In genomic region chr6:6614096-6614964, GRCh38 we compare ENCODE assay signal across 12 cellular contexts. TPM values are rescaled to one million over a fixed set of nuclear protein-coding genes. Genes with fewer than 3 reads are reported as not detected.
DNase-seq lines count a peak whose midpoint lies in the region; ATAC-seq and TF ChIP-seq lines count a peak whose summit lies in the region.
"Had no signal": no experiment of that assay in that cellular context is flagged by ENCODE, and none has a peak within 500 bp of the region (broad histone marks: within the 10 kb centered on the region; RNA-seq: fewer than 3 reads in every experiment).

No MANE protein-coding gene starts in this region.

- H3K79me2 ChIP-seq in neural progenitor cell (ENCODE audit: low read depth), result no peaks in the 10 kb centered on the region

- peaks cover 60 to 74% (median 66%) of the 10 kb centered on the region in 3 donors for H3K4me1 Mint-ChIP-seq in CD8-positive, alpha-beta memory T cell
- peaks cover 51% of the 10 kb centered on the region for H3K4me1 Mint-ChIP-seq in activated CD8-positive, alpha-beta T cell treated with anti-CD3 and anti-CD28 coated beads for 36 hours (ENCODE audit: low read depth)
- H3K4me1 Mint-ChIP-seq in neural progenitor cell, result peaks cover 4% of the 10 kb centered on the region

- H3K27ac ChIP-seq in CD8-positive, alpha-beta memory T cell (ENCODE audit: low read depth, low read length), result peak overlapping the region; percentile 29
- H3K27ac ChIP-seq in dorsolateral prefrontal cortex, result peak overlapping the region in 47 of 59 donors; percentile 2 to 89 (median 57)
- H3K27ac ChIP-seq in neural progenitor cell, result no peak overlapping the region
- H3K27ac ChIP-seq: PC-9 had no signal

- H3K9me3 Mint-ChIP-seq in CD8-positive, alpha-beta memory T cell, result peaks cover 0 to 5% (median 0%) of the 10 kb centered on the region in 5 donors
- no peaks in the 10 kb centered on the region for H3K9me3 Mint-ChIP-seq in activated CD8-positive, alpha-beta T cell treated with anti-CD3 and anti-CD28 coated beads for 36 hours
- H3K9me3 Mint-ChIP-seq in neural progenitor cell, result no peaks in the 10 kb centered on the region

- CTCF ChIA-PET in CD8-positive, alpha-beta memory T cell (lab: Charles Lee), result interaction anchor here (0.7 to 1.8 kb wide), 6 partner anchors 11 to 68 kb away, joined by 3 to 5 read pairs (median 3); no protein-coding TSS in a partner anchor
- CTCF ChIA-PET in activated CD8-positive, alpha-beta T cell treated with anti-CD3 and anti-CD28 coated beads for 36 hours (lab: Charles Lee), result interaction anchor here (0.7 kb wide), 1 partner anchor 28 kb away, joined by 3 read pairs; no protein-coding TSS in a partner anchor

- peak overlapping the region; percentile 64 for H3K4me3 ChIP-seq in CD8-positive, alpha-beta memory T cell (ENCODE audit: low read length)
- no peak overlapping the region for H3K4me3 ChIP-seq in dorsolateral prefrontal cortex
- no peak overlapping the region for H3K4me3 ChIP-seq in neural progenitor cell
- H3K4me3 ChIP-seq: PC-9 had no signal

- POLR2A ChIA-PET in CD8-positive, alpha-beta memory T cell (lab: Charles Lee), result interaction anchor here (0.6 to 1.1 kb wide), 4 partner anchors 10 to 57 kb away, joined by 3 to 12 read pairs (median 4); no protein-coding TSS in a partner anchor
- POLR2A ChIA-PET in activated CD8-positive, alpha-beta T cell treated with anti-CD3 and anti-CD28 coated beads for 36 hours (lab: Charles Lee), result interaction anchor here (0.6 kb wide), 1 partner anchor 61 kb away, joined by 4 read pairs; no protein-coding TSS in a partner anchor

- H3K36me3 Mint-ChIP-seq in CD8-positive, alpha-beta memory T cell, result no peaks in the 10 kb centered on the region
- H3K36me3 Mint-ChIP-seq in activated CD8-positive, alpha-beta T cell treated with anti-CD3 and anti-CD28 coated beads for 36 hours (ENCODE audit: low read depth), result peaks cover 4% of the 10 kb centered on the region
- H3K36me3 Mint-ChIP-seq in neural progenitor cell, result no peaks in the 10 kb centered on the region

- H3K4me3 Mint-ChIP-seq in CD8-positive, alpha-beta memory T cell, result peak overlapping the region; percentile 61 to 88 (median 83)
- H3K4me3 Mint-ChIP-seq in activated CD8-positive, alpha-beta T cell treated with anti-CD3 and anti-CD28 coated beads for 36 hours, result peak overlapping the region; percentile 62
- H3K4me3 Mint-ChIP-seq in neural progenitor cell, result no peak overlapping the region

- TF ChIP-seq CTCF in activated CD8-positive, alpha-beta T cell treated with anti-CD3 and anti-CD28 coated beads for 36 hours (IDR thresholded peaks at IDR 0.05), result no peak
- no peak for TF ChIP-seq CTCF in dorsolateral prefrontal cortex (IDR thresholded peaks at IDR 0.05 in 54 of 56, conservative IDR thresholded peaks at IDR 0.05 in 2 of 56; ENCODE audit: low read depth in 1 of 56, partially characterized antibody in 56 of 56)
- TF ChIP-seq CTCF in neural progenitor cell (IDR thresholded peaks at IDR 0.05), result no peak

- H3K4me1 ChIP-seq in CD8-positive, alpha-beta memory T cell (ENCODE audit: insufficient read depth, low read length), result peaks cover 74% of the 10 kb centered on the region
- no peaks in the 10 kb centered on the region for H3K4me1 ChIP-seq in neural progenitor cell

- no peaks in the 10 kb centered on the region for H3K9me3 ChIP-seq in CD8-positive, alpha-beta memory T cell (ENCODE audit: low read length)
- no peaks in the 10 kb centered on the region for H3K9me3 ChIP-seq in neural progenitor cell (ENCODE audit: low read depth)

- DNase-seq in CD8-positive, alpha-beta memory T cell, result peak in 4 of 5 donors; percentile 18 to 78 (median 72)
- DNase-seq in activated CD8-positive, alpha-beta T cell treated with anti-CD3 and anti-CD28 coated beads for 36 hours, result peak; percentile 29
- peak; percentile 28 to 90 (median 76) for DNase-seq in dorsolateral prefrontal cortex
- peak; percentile 16 for DNase-seq in renal cortical epithelial cell (ENCODE audit: low read depth)
- no peak for DNase-seq in NCI-H2196 (lab: John Stamatoyannopoulos, UW; ENCODE audit: unreplicated experiment)
- DNase-seq in neural progenitor cell (ENCODE audit: low spot score), result no peak
- DNase-seq in NCI-H524 (lab: John Stamatoyannopoulos, UW), result no peak
- DNase-seq: NCI-H1694, PC-9 had no signal

- peak overlapping the region; percentile 80 to 97 (median 93) for H3K27ac Mint-ChIP-seq in CD8-positive, alpha-beta memory T cell
- H3K27ac Mint-ChIP-seq in activated CD8-positive, alpha-beta T cell treated with anti-CD3 and anti-CD28 coated beads for 36 hours, result peak overlapping the region; percentile 76
- H3K27ac Mint-ChIP-seq in neural progenitor cell, result no peak overlapping the region

- H4K20me1 ChIP-seq in neural progenitor cell (ENCODE audit: low read depth), result no peaks in the 10 kb centered on the region

- no peak overlapping the region for H3K4me2 ChIP-seq in neural progenitor cell
- H3K4me2 ChIP-seq: PC-9 had no signal

- no peaks in the 10 kb centered on the region for H3F3A ChIP-seq in neural progenitor cell (ENCODE audit: low read depth)

- peak; percentile 39 for ATAC-seq in activated CD8-positive, alpha-beta T cell treated with anti-CD3 and anti-CD28 coated beads for 36 hours
- ATAC-seq in GM18867 (IDR thresholded peaks at IDR 0.05; ENCODE audit: unreplicated experiment), result no peak

- intact Hi-C loops in activated CD8-positive, alpha-beta T cell treated with anti-CD3 and anti-CD28 coated beads for 36 hours (cut with micrococcal nuclease), result no loop called here
- intact Hi-C loops in dorsolateral prefrontal cortex (cut with DNase I), result loop anchor here in 1 of 2 donors (1.0 to 5.0 kb wide), 2 partner anchors 8 to 57 kb away; no protein-coding TSS in a partner anchor

- peaks cover 0 to 6% of the 10 kb centered on the region in 2 donors for H3K27me3 Mint-ChIP-seq in CD8-positive, alpha-beta memory T cell
- no peaks in the 10 kb centered on the region for H3K27me3 Mint-ChIP-seq in activated CD8-positive, alpha-beta T cell treated with anti-CD3 and anti-CD28 coated beads for 36 hours
- peaks cover 4% of the 10 kb centered on the region for H3K27me3 Mint-ChIP-seq in neural progenitor cell (ENCODE audit: insufficient read depth, low read depth)

- H3K36me3 ChIP-seq in CD8-positive, alpha-beta memory T cell (ENCODE audit: insufficient read depth, low read length), result no peaks in the 10 kb centered on the region
- no peaks in the 10 kb centered on the region for H3K36me3 ChIP-seq in neural progenitor cell

- no peak overlapping the region for H3K9ac ChIP-seq in neural progenitor cell

- H3K27me3 ChIP-seq in CD8-positive, alpha-beta memory T cell (ENCODE audit: insufficient read depth, low read length, poor library complexity, severe bottlenecking), result no peaks in the 10 kb centered on the region
- no peaks in the 10 kb centered on the region for H3K27me3 ChIP-seq in dorsolateral prefrontal cortex
- no peaks in the 10 kb centered on the region for H3K27me3 ChIP-seq in neural progenitor cell

- no peak overlapping the region for H2AFZ ChIP-seq in neural progenitor cell (replicated peaks)
- H2AFZ ChIP-seq: PC-9 had no signal

RNA-seq across cellular contexts. Expression of gene LY86, which starts 25.8 kb away (rescaled TPM):
- under 1 TPM; 0.31 to 0.53 TPM for total RNA-seq in CD8-positive, alpha-beta memory T cell
- polyA plus RNA-seq in CD8-positive, alpha-beta memory T cell, result 2.4 TPM
- total RNA-seq in activated CD8-positive, alpha-beta T cell treated with anti-CD3 and anti-CD28 coated beads for 36 hours, result under 1 TPM in 1 of 2 experiments, not detected in 1; 0.32 TPM
- total RNA-seq in dorsolateral prefrontal cortex (10 to 100 TPM in 6 of 120 experiments, 1 to 10 TPM in 110, under 1 TPM in 3, not detected in 1; 0.71 to 18.3 (median 4.1) TPM), renal cortical epithelial cell (not detected in 2 replicates), neural progenitor cell (ENCODE audit: low replicate concordance) (not detected in 2 replicates)
- total RNA-seq: endothelial cell of umbilical vein, osteocyte, PC-9 had no signal
- polyA plus RNA-seq: endothelial cell of umbilical vein had no signal

Comparison
In these comparisons a context has a peak if more than half of its experiments do, and no peak if none do; other contexts are left out.
1. DNase-seq: peak in CD8-positive, alpha-beta memory T cell (4 of 5), activated CD8-positive, alpha-beta T cell treated with anti-CD3 and anti-CD28 coated beads for 36 hours (single experiment), dorsolateral prefrontal cortex (10 of 10) and renal cortical epithelial cell (single experiment); none in NCI-H2196 (single experiment), neural progenitor cell (single experiment) and NCI-H524 (0 of 2).